13 cellular contexts compared by ENCODE assay signal in genomic region chr2:20506281-20506685, GRCh38. TPM values are rescaled to one million over a fixed set of nuclear protein-coding genes. Genes with fewer than 3 reads are reported as not detected.
DNase-seq lines count a peak whose midpoint lies in the region; ATAC-seq, FAIRE-seq and TF ChIP-seq lines count a peak whose summit lies in the region.
"Had no signal": no experiment of that assay in that cellular context is flagged by ENCODE, and none has a peak within 500 bp of the region (broad histone marks: within the 10 kb centered on the region; RNA-seq: fewer than 3 reads in every experiment).

No MANE protein-coding gene starts in this region.

- dilution Hi-C loops in mammary epithelial cell (cut with HindIII; ENCODE audit: low sequenced_read_pairs), result no loop called here

- no TSS peak for BruUV-seq in mammary epithelial cell (replicated peaks; lab: Mats Ljungman, UMichigan)

- no peak overlapping the region for H2AFZ ChIP-seq in mammary epithelial cell (ENCODE audit: low read depth, low read length)

- CTCF ChIA-PET in mammary epithelial cell (lab: Charles Lee; ENCODE audit: low non-redundant PET), result no interaction called here

- H3K36me3 ChIP-seq in mammary epithelial cell (ENCODE audit: insufficient read depth, low read length) (no peaks in the 10 kb centered on the region), kidney epithelial cell (ENCODE audit: control insufficient read depth, insufficient read depth, low read length) (no peaks in the 10 kb centered on the region)

- H4K20me1 ChIP-seq in mammary epithelial cell (ENCODE audit: insufficient read depth, low read length), result no peaks in the 10 kb centered on the region

- no peaks in the 10 kb centered on the region for H3K9me3 ChIP-seq in mammary epithelial cell (replicated peaks; ENCODE audit: insufficient read depth, low read length)

- no peak for ATAC-seq in GM18861 (IDR thresholded peaks at IDR 0.05; ENCODE audit: unreplicated experiment)

- DNase-seq in AG08395 (ENCODE audit: low spot score) (peak; percentile 67), HTR-8/SVneo (ENCODE audit: insufficient read length, low spot score) (peak; percentile 54), mammary epithelial cell (peak; percentile 42), kidney epithelial cell (ENCODE audit: low read depth) (no peak), NCI-H1417 treated with DMSO at 0.1 percent for 48 hours (lab: John Stamatoyannopoulos, UW) (no peak), NAMALWA (ENCODE audit: low spot score) (no peak)
- DNase-seq in activated CD4-positive, alpha-beta T cell treated with anti-CD3 and anti-CD28 coated beads, Interleukin-2, amount 50 U/mL, for 48 hours, result no peak
- DNase-seq: activated naive CD4-positive, alpha-beta T cell treated with Interleukin-2 at 50 U/mL for 16 hours; islet precursor cell; Kasumi-1; NCI-H345 had no signal

- no peak for FAIRE-seq in HTR-8/SVneo (lab: Jason Lieb, UNC)
- FAIRE-seq: endometrium had no signal

- H3K9ac ChIP-seq in mammary epithelial cell (ENCODE audit: insufficient read depth, low read length), result no peak overlapping the region

- H3K4me3 ChIP-seq in mammary epithelial cell (replicated peaks in 1 of 3; ENCODE audit: insufficient read depth in 1 of 3, low read depth in 2 of 3, low read length in 3 of 3), result no peak overlapping the region
- H3K4me3 ChIP-seq in kidney epithelial cell (ENCODE audit: low read depth, low read length), result no peak overlapping the region

- intact Hi-C loops in mammary epithelial cell (cut with micrococcal nuclease), result loop anchor here (5.0 kb wide), 1 partner anchor 59 kb away; the partner anchor contains the start of gene RHOB

- H3K27me3 ChIP-seq in mammary epithelial cell (ENCODE audit: insufficient read depth, low read length) (no peaks in the 10 kb centered on the region), kidney epithelial cell (ENCODE audit: control insufficient read depth, insufficient read depth, low read length) (no peaks in the 10 kb centered on the region)

- H3K4me1 ChIP-seq in mammary epithelial cell (ENCODE audit: insufficient read depth, low read length), result peaks cover 23% of the 10 kb centered on the region

- H3K27ac ChIP-seq in mammary epithelial cell (ENCODE audit: insufficient read depth, low read depth, low read length), result no peak overlapping the region

- H3K4me2 ChIP-seq in mammary epithelial cell (ENCODE audit: insufficient read depth, low read depth, low read length), result no peak overlapping the region

- H3K79me2 ChIP-seq in mammary epithelial cell (ENCODE audit: insufficient read depth, low read length), result no peaks in the 10 kb centered on the region

- TF ChIP-seq CTCF in mammary epithelial cell (conservative IDR thresholded peaks at IDR 0.05 in 1 of 2, IDR thresholded peaks at IDR 0.05 in 1 of 2; ENCODE audit: extremely low read depth in 1 of 2, insufficient read depth in 1 of 2, low read depth in 1 of 2, low read length in 2 of 2) (peak in 1 of 2 donors; percentile 32), kidney epithelial cell (IDR thresholded peaks at IDR 0.05; ENCODE audit: insufficient read depth, low read length, poor library complexity, severe bottlenecking) (peak; percentile 28)

- in situ Hi-C loops in mammary epithelial cell (cut with MboI; ENCODE audit: low sequenced_read_pairs in 2 of 2), result no loop called here

- WGBS in mammary epithelial cell (ENCODE audit: low coverage, missing lambda C conversion rate), result 91% methylated on average over 4 of the region's 4 CpGs

RNA-seq across cellular contexts. Expression of gene RHOB, which starts 59.4 kb away (rescaled TPM):
- total RNA-seq in mammary epithelial cell (10 to 100 TPM; 26.2 to 53.5 TPM), kidney epithelial cell (204 and 245 TPM in 2 replicates)
- 18.3 TPM for polyA plus RNA-seq in mammary epithelial cell
- polyA minus RNA-seq in mammary epithelial cell, result 4.2 TPM

Comparison
In these comparisons a context has a peak if more than half of its experiments do, and no peak if none do; other contexts are left out.
1. DNase-seq: peak in AG08395 (single experiment), HTR-8/SVneo (single experiment) and mammary epithelial cell (single experiment); none in kidney epithelial cell (single experiment), NCI-H1417 treated with DMSO at 0.1 percent for 48 hours (single experiment), NAMALWA (single experiment) and activated CD4-positive, alpha-beta T cell treated with anti-CD3 and anti-CD28 coated beads, Interleukin-2, amount 50 U/mL, for 48 hours (0 of 2).